ENCODE assay signal across 9 cellular contexts in genomic region chrX:16185725-16186136, GRCh38. TPM values are rescaled to one million over a fixed set of nuclear protein-coding genes. Genes with fewer than 3 reads are reported as not detected.
DNase-seq lines count a peak whose midpoint lies in the region; ATAC-seq and TF ChIP-seq lines count a peak whose summit lies in the region.
"Had no signal": no experiment of that assay in that cellular context is flagged by ENCODE, and none has a peak within 500 bp of the region (broad histone marks: within the 10 kb centered on the region; RNA-seq: fewer than 3 reads in every experiment).

No MANE protein-coding gene starts in this region.

- no peaks in the 10 kb centered on the region for H3K4me1 Mint-ChIP-seq in effector memory CD8-positive, alpha-beta T cell (ENCODE audit: low read depth in 2 of 2)

- no peaks in the 10 kb centered on the region for H3K36me3 Mint-ChIP-seq in effector memory CD8-positive, alpha-beta T cell (ENCODE audit: insufficient read depth)

- H3K27me3 ChIP-seq in SJCRH30 (no peaks in the 10 kb centered on the region), kidney epithelial cell (ENCODE audit: control insufficient read depth, insufficient read depth, low read length) (no peaks in the 10 kb centered on the region)
- H3K27me3 ChIP-seq: cardiac muscle cell had no signal

- H3K4me1 ChIP-seq in SJCRH30, result peaks cover 6% of the 10 kb centered on the region; the same call in 1 of the 2 replicates

- in situ Hi-C loops in ACHN (cut with HindIII; ENCODE audit: low pct_ligation_motif_present, low pct_unique_long_range_greater_than_20kb, low sequenced_read_pairs), result no loop called here

- peak overlapping the region; percentile 33 for H3K27ac ChIP-seq in SJCRH30
- H3K27ac ChIP-seq: cardiac muscle cell had no signal

- no peaks in the 10 kb centered on the region for H3K9me3 Mint-ChIP-seq in effector memory CD8-positive, alpha-beta T cell

- no peaks in the 10 kb centered on the region for H3K36me3 ChIP-seq in SJCRH30
- H3K36me3 ChIP-seq in kidney epithelial cell (ENCODE audit: control insufficient read depth, insufficient read depth, low read length), result no peaks in the 10 kb centered on the region
- H3K36me3 ChIP-seq: cardiac muscle cell had no signal

- DNase-seq in ACHN, result peak; percentile 67
- peak; percentile 24 to 32 for DNase-seq in SJCRH30
- peak; percentile 67 for DNase-seq in kidney epithelial cell (ENCODE audit: low read depth)
- DNase-seq in activated T-cell treated with anti-CD3 and anti-CD28 coated beads for 4 hours, result no peak
- DNase-seq in NCI-H146 (lab: John Stamatoyannopoulos, UW), result no peak
- no peak for DNase-seq in effector memory CD8-positive, alpha-beta T cell

- H3K4me3 Mint-ChIP-seq in effector memory CD8-positive, alpha-beta T cell, result no peak overlapping the region

- no peak for TF ChIP-seq CTCF in kidney epithelial cell (IDR thresholded peaks at IDR 0.05; ENCODE audit: insufficient read depth, low read length, poor library complexity, severe bottlenecking)

- H3K9me3 ChIP-seq in SJCRH30 (replicated peaks), result no peaks in the 10 kb centered on the region

- H3K27ac Mint-ChIP-seq in effector memory CD8-positive, alpha-beta T cell, result no peak overlapping the region

- H3K4me3 ChIP-seq in SJCRH30 (no peak overlapping the region), kidney epithelial cell (ENCODE audit: low read depth, low read length) (no peak overlapping the region)
- H3K4me3 ChIP-seq: cardiac muscle cell had no signal

- H3K27me3 Mint-ChIP-seq in effector memory CD8-positive, alpha-beta T cell, result peaks cover 5 to 30% of the 10 kb centered on the region in 2 donors

- ATAC-seq in GM19023 (IDR thresholded peaks at IDR 0.05; ENCODE audit: unreplicated experiment) (peak; percentile 97), HG03095 (IDR thresholded peaks at IDR 0.05; ENCODE audit: unreplicated experiment) (peak; percentile 99)
- ATAC-seq in effector memory CD8-positive, alpha-beta T cell (replicated peaks), result no peak

RNA-seq across cellular contexts. Expression of gene MAGEB17, which starts 18.4 kb away (rescaled TPM):
- 0.06 and 0.20 TPM in 2 replicates for total RNA-seq in SJCRH30 (2014; rRNA removed; shearing (Covaris generic))
- not detected in 2 replicates for total RNA-seq in kidney epithelial cell
- total RNA-seq: cardiac muscle cell had no signal

Comparison
In these comparisons a context has a peak if more than half of its experiments do, and no peak if none do; other contexts are left out.
1. DNase-seq: peak in ACHN (single experiment), SJCRH30 (2 of 2) and kidney epithelial cell (single experiment); none in activated T-cell treated with anti-CD3 and anti-CD28 coated beads for 4 hours (single experiment), NCI-H146 (single experiment) and effector memory CD8-positive, alpha-beta T cell (0 of 3).